In the genomic region with DNA sequence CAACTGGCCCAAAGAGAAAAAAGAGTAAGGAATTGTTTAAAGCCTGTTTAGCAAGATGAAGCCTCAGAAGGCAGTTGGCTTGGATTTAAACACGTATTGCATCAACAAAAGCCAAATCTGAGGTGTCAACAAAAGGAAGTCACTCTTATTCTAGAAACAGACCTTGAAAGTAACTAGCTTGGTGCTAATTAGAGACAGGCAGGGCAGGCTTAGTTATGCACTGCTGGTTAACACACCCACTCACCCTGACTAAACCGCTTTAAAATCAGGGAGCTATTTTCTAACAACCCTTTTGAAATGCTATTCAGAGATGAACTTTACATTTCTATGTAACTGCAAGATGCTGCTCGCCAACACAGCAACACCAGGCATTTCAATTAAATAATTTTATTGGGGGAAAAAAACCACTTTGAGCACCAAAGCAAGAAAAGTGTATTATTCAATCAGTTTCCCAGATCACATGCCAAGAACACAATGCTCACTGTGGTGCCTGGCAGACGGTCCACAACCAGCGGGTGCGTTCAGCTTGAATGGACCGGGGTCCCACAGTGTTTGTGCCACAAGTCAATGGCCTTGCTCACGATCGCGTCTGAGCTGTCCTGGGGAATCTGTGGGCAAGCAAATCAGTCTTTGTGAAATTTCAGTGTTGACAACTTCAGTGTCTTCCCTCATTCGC, we compare ENCODE assay signal across 1 cellular context.
TF ChIP-seq lines count a peak whose summit lies in the region.

No MANE protein-coding gene starts in this region.

TF ChIP-seq in SK-N-SH, 30 proteins besides CTCF, POLR2A, EP300 and RAD21 (continued from another document):
- no peak for TF ChIP-seq REST (IDR thresholded peaks at IDR 0.05; ENCODE audit: low read depth, low read length)
- TF ChIP-seq TAF1 (IDR thresholded peaks at IDR 0.05; ENCODE audit: borderline replicate concordance, low read depth, low read length): no peak
- no peak for TF ChIP-seq PBX3 (IDR thresholded peaks at IDR 0.05)
- TF ChIP-seq RFX5 (IDR thresholded peaks at IDR 0.05; ENCODE audit: low read length): no peak
- TF ChIP-seq ZBTB33 (IDR thresholded peaks at IDR 0.05; ENCODE audit: borderline replicate concordance, low read depth): no peak
- TF ChIP-seq CHD2 (IDR thresholded peaks at IDR 0.05; ENCODE audit: low read length, partially characterized antibody): no peak
- TF ChIP-seq NFIC (IDR thresholded peaks at IDR 0.05; ENCODE audit: borderline replicate concordance): no peak
- TF ChIP-seq TCF12 (IDR thresholded peaks at IDR 0.05): no peak
- no peak for TF ChIP-seq MEF2A (IDR thresholded peaks at IDR 0.05; ENCODE audit: borderline replicate concordance, low read depth)
- TF ChIP-seq, protein P1, sequence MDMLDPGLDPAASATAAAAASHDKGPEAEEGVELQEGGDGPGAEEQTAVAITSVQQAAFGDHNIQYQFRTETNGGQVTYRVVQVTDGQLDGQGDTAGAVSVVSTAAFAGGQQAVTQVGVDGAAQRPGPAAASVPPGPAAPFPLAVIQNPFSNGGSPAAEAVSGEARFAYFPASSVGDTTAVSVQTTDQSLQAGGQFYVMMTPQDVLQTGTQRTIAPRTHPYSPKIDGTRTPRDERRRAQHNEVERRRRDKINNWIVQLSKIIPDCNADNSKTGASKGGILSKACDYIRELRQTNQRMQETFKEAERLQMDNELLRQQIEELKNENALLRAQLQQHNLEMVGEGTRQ (IDR thresholded peaks at IDR 0.05; ENCODE audit: borderline replicate concordance, low read depth, low read length): no peak
